Comparison of ENCODE assay signal across 2 cellular contexts in the genomic region with DNA sequence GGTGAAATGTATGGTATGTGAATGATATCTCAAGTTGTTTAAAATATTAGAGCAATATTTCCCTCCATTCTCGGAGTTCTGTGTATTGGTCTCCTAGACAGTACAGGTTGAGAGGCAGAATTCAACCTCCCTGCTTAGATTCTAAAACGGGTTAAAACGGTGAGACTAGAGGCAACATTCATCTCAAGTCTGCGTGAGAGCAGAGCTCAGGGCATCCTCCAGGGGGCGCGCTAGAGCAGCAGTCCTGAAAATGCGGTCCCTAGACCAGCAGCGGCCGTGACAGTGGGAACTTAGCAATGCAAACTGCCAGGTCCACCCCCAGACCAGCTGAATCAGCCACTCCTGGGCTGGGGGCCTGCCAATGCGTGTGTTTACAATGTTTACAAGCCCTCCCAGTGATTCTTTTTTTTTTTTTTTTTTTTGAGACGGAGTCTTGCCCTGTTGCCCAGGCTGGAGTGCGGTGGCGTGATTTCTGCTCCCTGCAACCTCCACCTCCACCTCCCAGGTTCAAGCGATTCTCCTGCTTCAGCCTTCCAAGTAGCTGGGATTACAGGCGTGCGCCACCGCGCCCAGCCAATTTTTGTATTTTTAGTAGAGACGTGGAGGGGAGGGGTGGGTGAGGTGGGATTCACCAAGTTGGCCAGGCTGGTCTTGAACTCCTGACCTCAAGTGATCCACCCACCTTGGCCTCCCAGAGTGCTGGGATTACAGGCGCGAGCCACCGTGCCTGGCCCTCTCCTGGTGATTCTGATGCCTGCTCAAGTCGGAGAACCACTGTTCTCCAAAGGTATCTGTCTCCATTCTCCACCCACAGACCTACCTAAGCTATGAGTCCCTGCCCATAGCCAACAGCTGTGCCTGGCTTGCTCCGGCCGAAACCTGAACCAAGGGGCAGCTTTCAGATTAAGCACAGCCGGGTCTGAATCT.
TF ChIP-seq lines count a peak whose summit lies in the region.

No MANE protein-coding gene starts in this region.

TF ChIP-seq in GM12891, 5 proteins besides CTCF, POLR2A, EP300 and RAD21 (continued from another document):
- no peak for TF ChIP-seq POU2F2 (IDR thresholded peaks at IDR 0.05; ENCODE audit: low read depth, low read length)
- TF ChIP-seq TAF1 (IDR thresholded peaks at IDR 0.05; ENCODE audit: low read depth, low read length), result no peak
- no peak for TF ChIP-seq PAX5 (IDR thresholded peaks at IDR 0.05; ENCODE audit: insufficient read depth, low read length, severe bottlenecking)
- no peak for TF ChIP-seq SPI1 (IDR thresholded peaks at IDR 0.05; ENCODE audit: low read depth, low read length)
TF ChIP-seq in GM12891: peak in this region for 0.

TF ChIP-seq in IMR-90, 13 proteins besides CTCF, POLR2A, EP300 and RAD21 (continued from another document):
- TF ChIP-seq SMC3 (IDR thresholded peaks at IDR 0.05; ENCODE audit: low read depth, low read length) (peak; percentile 88), BHLHE40 (IDR thresholded peaks at IDR 0.05; ENCODE audit: low read depth, low read length) (no peak), MAZ (IDR thresholded peaks at IDR 0.05; ENCODE audit: borderline replicate concordance, low read depth, low read length) (0 out of 2 replicates have a peak, but pooled peaks have one; percentile 25)
